Comparison of ENCODE assay signal across 1 cellular context in genomic region chr16:48538746-48539484, GRCh38.
A peak's percentile ranks its signal among the peaks of the same experiment; 100 is the strongest.
TF ChIP-seq lines count a peak whose summit lies in the region.

No MANE protein-coding gene starts in this region.

TF ChIP-seq in HepG2, 621 proteins besides CTCF, POLR2A, EP300 and RAD21 (continued from another document and continues in another):
- 0 out of 2 replicates have a peak, but pooled peaks have one; percentile 53 for TF ChIP-seq MTA1 (CRISPR knock-in tag; IDR thresholded peaks at IDR 0.05; ENCODE audit: borderline replicate concordance)
- no peak for TF ChIP-seq CSRNP1 (CRISPR knock-in tag; IDR thresholded peaks at IDR 0.05)
- TF ChIP-seq ZNF280D (CRISPR knock-in tag; IDR thresholded peaks at IDR 0.05), result 0 out of 2 replicates have a peak, but pooled peaks have one; percentile 20
- no peak for TF ChIP-seq KDM6A (CRISPR knock-in tag; IDR thresholded peaks at IDR 0.05; ENCODE audit: low read depth)
- TF ChIP-seq ZNF274 (CRISPR knock-in tag; IDR thresholded peaks at IDR 0.05), result peak; percentile 84; the same call in 1 of the 2 replicates
- no peak for TF ChIP-seq TERF1 (CRISPR knock-in tag; IDR thresholded peaks at IDR 0.05)
- TF ChIP-seq KMT2A (CRISPR knock-in tag; IDR thresholded peaks at IDR 0.05), result no peak
- no peak for TF ChIP-seq CHCHD3 (CRISPR knock-in tag; IDR thresholded peaks at IDR 0.05)
- no peak for TF ChIP-seq ZNF256 (CRISPR knock-in tag; conservative IDR thresholded peaks at IDR 0.05)
- no peak for TF ChIP-seq SOX6 (IDR thresholded peaks at IDR 0.05)
- peak; percentile 17; the same call in 1 of the 2 replicates for TF ChIP-seq SOX6 (CRISPR knock-in tag; IDR thresholded peaks at IDR 0.05)
- TF ChIP-seq NRL (CRISPR knock-in tag; IDR thresholded peaks at IDR 0.05; ENCODE audit: borderline replicate concordance), result no peak
- peak; percentile 69 for TF ChIP-seq STAG1 (CRISPR knock-in tag; IDR thresholded peaks at IDR 0.05)
- no peak for TF ChIP-seq RCOR2 (CRISPR knock-in tag; IDR thresholded peaks at IDR 0.05)
- peak; percentile 51 for TF ChIP-seq MYC (CRISPR knock-in tag; IDR thresholded peaks at IDR 0.05; ENCODE audit: borderline replicate concordance)
- peak; percentile 61 for TF ChIP-seq ZNF263 (CRISPR knock-in tag; IDR thresholded peaks at IDR 0.05)
- TF ChIP-seq IRF2 (CRISPR knock-in tag; IDR thresholded peaks at IDR 0.05), result no peak
- no peak for TF ChIP-seq KLF13 (CRISPR knock-in tag; IDR thresholded peaks at IDR 0.05)
- TF ChIP-seq BCL6 (CRISPR knock-in tag; IDR thresholded peaks at IDR 0.05), result 0 out of 2 replicates have a peak, but pooled peaks have one; percentile 9
- no peak; the same call in 1 of the 2 replicates for TF ChIP-seq ZNF564 (CRISPR knock-in tag; IDR thresholded peaks at IDR 0.05)
- no peak for TF ChIP-seq ZNF569 (CRISPR knock-in tag; IDR thresholded peaks at IDR 0.05; ENCODE audit: borderline replicate concordance)
- TF ChIP-seq ZNF570 (CRISPR knock-in tag; IDR thresholded peaks at IDR 0.05; ENCODE audit: borderline replicate concordance), result no peak
- no peak for TF ChIP-seq RFXAP (CRISPR knock-in tag; IDR thresholded peaks at IDR 0.05; ENCODE audit: borderline replicate concordance)
- no peak for TF ChIP-seq ZSCAN22 (CRISPR knock-in tag; IDR thresholded peaks at IDR 0.05)
- TF ChIP-seq ZFP91 (CRISPR knock-in tag; IDR thresholded peaks at IDR 0.05; ENCODE audit: borderline replicate concordance), result peak; percentile 41; the same call in 1 of the 2 replicates
- no peak for TF ChIP-seq KLF16 (CRISPR knock-in tag; IDR thresholded peaks at IDR 0.05)
- TF ChIP-seq ZFYVE20 (CRISPR knock-in tag; IDR thresholded peaks at IDR 0.05; ENCODE audit: borderline replicate concordance, low read depth), result no peak
- TF ChIP-seq TMF1 (CRISPR knock-in tag; IDR thresholded peaks at IDR 0.05; ENCODE audit: low read depth), result no peak
- 0 out of 2 replicates have a peak, but pooled peaks have one; percentile 30 for TF ChIP-seq CBFB (CRISPR knock-in tag; IDR thresholded peaks at IDR 0.05)
- no peak for TF ChIP-seq FOXK1 (CRISPR knock-in tag; IDR thresholded peaks at IDR 0.05; ENCODE audit: borderline replicate concordance, low read depth)
- TF ChIP-seq REPIN1 (CRISPR knock-in tag; IDR thresholded peaks at IDR 0.05; ENCODE audit: borderline replicate concordance, low read depth), result 0 out of 2 replicates have a peak, but pooled peaks have one; percentile 45
- TF ChIP-seq RXRB (CRISPR knock-in tag; IDR thresholded peaks at IDR 0.05; ENCODE audit: borderline replicate concordance), result peak; percentile 23; the same call in 1 of the 2 replicates
- peak; percentile 19; the same call in 1 of the 2 replicates for TF ChIP-seq SMC3 (IDR thresholded peaks at IDR 0.05; ENCODE audit: low read length)
- no peak for TF ChIP-seq ZNF670 (CRISPR knock-in tag; IDR thresholded peaks at IDR 0.05; ENCODE audit: borderline replicate concordance)
- 0 out of 2 replicates have a peak, but pooled peaks have one; percentile 41 for TF ChIP-seq EEA1 (CRISPR knock-in tag; IDR thresholded peaks at IDR 0.05; ENCODE audit: borderline replicate concordance)
- TF ChIP-seq MEIS2 (CRISPR knock-in tag; IDR thresholded peaks at IDR 0.05), result 0 out of 2 replicates have a peak, but pooled peaks have one; percentile 17
- TF ChIP-seq ZNF407 (CRISPR knock-in tag; IDR thresholded peaks at IDR 0.05; ENCODE audit: not compliant biosample characterization), result peak; percentile 45
- TF ChIP-seq ZNF576 (CRISPR knock-in tag; IDR thresholded peaks at IDR 0.05), result no peak
- no peak for TF ChIP-seq SMAD1 (CRISPR knock-in tag; IDR thresholded peaks at IDR 0.05; ENCODE audit: borderline replicate concordance, low read depth)
- TF ChIP-seq ZBTB10 (CRISPR knock-in tag; IDR thresholded peaks at IDR 0.05; ENCODE audit: borderline replicate concordance), result no peak
- no peak for TF ChIP-seq PITX1 (CRISPR knock-in tag; IDR thresholded peaks at IDR 0.05)
- 0 out of 2 replicates have a peak, but pooled peaks have one; percentile 37 for TF ChIP-seq ZNF556 (CRISPR knock-in tag; IDR thresholded peaks at IDR 0.05; ENCODE audit: borderline replicate concordance)
- TF ChIP-seq POLR2AphosphoS5 (IDR thresholded peaks at IDR 0.05; ENCODE audit: low read depth, low read length), result 0 out of 2 replicates have a peak, but pooled peaks have one; percentile 24
- peak; percentile 71 for TF ChIP-seq RBM22 (optimal IDR thresholded peaks at IDR 0.05; ENCODE audit: low read length)
